Comparison of ENCODE assay signal across 8 cellular contexts in genomic region chr1:54885863-54886723, GRCh38. TPM values are rescaled to one million over a fixed set of nuclear protein-coding genes. Genes with fewer than 3 reads are reported as not detected.
DNase-seq lines count a peak whose midpoint lies in the region; ATAC-seq and TF ChIP-seq lines count a peak whose summit lies in the region.

No MANE protein-coding gene starts in this region.

- peaks cover 23% of the 10 kb centered on the region for H3K36me3 Mint-ChIP-seq in mesothelial cell of epicardium

- peak overlapping the region; percentile 56 for H3K27ac ChIP-seq in OCI-LY3 (ENCODE audit: low read length)
- peak overlapping the region; percentile 81 for H3K27ac ChIP-seq in colonic mucosa
- peak overlapping the region; percentile 61 for H3K27ac ChIP-seq in vagina

- H3K9me3 ChIP-seq in BE2C = no peaks in the 10 kb centered on the region
- no peaks in the 10 kb centered on the region for H3K9me3 ChIP-seq in OCI-LY3 (ENCODE audit: insufficient read depth, low read length)
- H3K9me3 ChIP-seq in colonic mucosa = no peaks in the 10 kb centered on the region
- no peaks in the 10 kb centered on the region for H3K9me3 ChIP-seq in vagina

- peak overlapping the region; percentile 90 for H3K4me2 ChIP-seq in OCI-LY3 (ENCODE audit: low read length)

- no peaks in the 10 kb centered on the region for H3K27me3 Mint-ChIP-seq in mesothelial cell of epicardium (ENCODE audit: low read depth)

- no peak for TF ChIP-seq CTCF in BE2C (IDR thresholded peaks at IDR 0.05; ENCODE audit: low read depth, low read length)
- TF ChIP-seq CTCF in OCI-LY3 (IDR thresholded peaks at IDR 0.05; ENCODE audit: low read depth, low read length) = no peak
- no peak for TF ChIP-seq CTCF in colonic mucosa (IDR thresholded peaks at IDR 0.05)
- no peak for TF ChIP-seq CTCF in mesothelial cell of epicardium (IDR thresholded peaks at IDR 0.05; ENCODE audit: unreplicated experiment)
- no peak for TF ChIP-seq CTCF in vagina (IDR thresholded peaks at IDR 0.05)

- peak overlapping the region; percentile 71 for H3K4me3 ChIP-seq in BE2C (ENCODE audit: low read depth, low read length)
- H3K4me3 ChIP-seq in OCI-LY3 (ENCODE audit: low read length) = peak overlapping the region; percentile 87
- H3K4me3 ChIP-seq in colonic mucosa = peak overlapping the region; percentile 85
- H3K4me3 ChIP-seq in vagina = peak overlapping the region; percentile 54 to 81

- H3K27me3 ChIP-seq in BE2C = no peaks in the 10 kb centered on the region
- no peaks in the 10 kb centered on the region for H3K27me3 ChIP-seq in OCI-LY3 (ENCODE audit: low read depth, low read length)
- no peaks in the 10 kb centered on the region for H3K27me3 ChIP-seq in colonic mucosa
- no peaks in the 10 kb centered on the region for H3K27me3 ChIP-seq in vagina

- H3K9ac ChIP-seq in OCI-LY3 (ENCODE audit: low read length) (peak overlapping the region; percentile 83), colonic mucosa (ENCODE audit: low read depth in 2 of 2, low read length in 2 of 2) (peak overlapping the region; percentile 72 to 78)

- no peak overlapping the region for H2AFZ ChIP-seq in OCI-LY3 (ENCODE audit: low read depth, low read length)

- peaks cover 28% of the 10 kb centered on the region for H4K20me1 ChIP-seq in OCI-LY3 (ENCODE audit: insufficient read depth, low read length)

- peaks cover 48% of the 10 kb centered on the region for H3K4me1 Mint-ChIP-seq in mesothelial cell of epicardium

- H3K4me3 Mint-ChIP-seq in mesothelial cell of epicardium = peak overlapping the region; percentile 93

- peaks cover 56% of the 10 kb centered on the region for H3K79me2 ChIP-seq in OCI-LY3 (ENCODE audit: low read length)

- TF ChIP-seq POLR2A in vagina (IDR thresholded peaks at IDR 0.05) = no peak

- H3K36me3 ChIP-seq in BE2C (peaks cover 10% of the 10 kb centered on the region), OCI-LY3 (replicated peaks; ENCODE audit: low read depth, low read length) (peaks cover 27% of the 10 kb centered on the region), colonic mucosa (no peaks in the 10 kb centered on the region), vagina (no peaks in the 10 kb centered on the region)

- DNase-seq in BE2C (peak; percentile 19), colonic mucosa (peak; percentile 84), mesothelial cell of epicardium (ENCODE audit: low spot score in 2 of 2, unreplicated experiment in 2 of 2) (no peak), vagina (ENCODE audit: extremely low spot score in 2 of 2) (no peak), NOMO-1 treated with dmso at 0.1 percent for 144 hours (lab: John Stamatoyannopoulos, UW; ENCODE audit: unreplicated experiment) (no peak)
- no peak for DNase-seq in stimulated activated CD4-positive, alpha-beta T cell treated with anti-CD3 and anti-CD28 coated beads, Interleukin-4, amount 100 ng/mL, for 1 hour

- H3K27ac Mint-ChIP-seq in mesothelial cell of epicardium = peak overlapping the region; percentile 94

- peaks cover 6% of the 10 kb centered on the region for H3K9me3 Mint-ChIP-seq in mesothelial cell of epicardium

- H3K4me1 ChIP-seq in BE2C (no peaks in the 10 kb centered on the region; the same call in 1 of the 2 replicates), OCI-LY3 (ENCODE audit: low read length) (peaks cover 28% of the 10 kb centered on the region), colonic mucosa (peaks cover 5% of the 10 kb centered on the region), vagina (peaks cover 33% of the 10 kb centered on the region)

- intact Hi-C loops in colonic mucosa (cut with DNase I) (no loop called here), vagina (cut with DNase I) (no loop called here)

- peak; percentile 6 for ATAC-seq in GM21717 (IDR thresholded peaks at IDR 0.05; ENCODE audit: unreplicated experiment)

RNA-seq across cellular contexts. Expression of gene DHCR24, which starts 0.9 kb away (rescaled TPM):
- polyA plus RNA-seq in BE2C (2012; ENCODE audit: insufficient read depth, insufficient read length, low read depth) = 84.0 TPM
- 100 to 1,000 TPM; 254 to 310 TPM for total RNA-seq in colonic mucosa
- total RNA-seq in mesothelial cell of epicardium = 92.5 to 96.4 TPM (median 92.7 TPM) in 3 replicates
- 141 TPM for total RNA-seq in vagina

Comparison
In these comparisons a context has a peak if more than half of its experiments do, and no peak if none do; other contexts are left out.
1. DNase-seq: peak in BE2C (single experiment) and colonic mucosa (single experiment); none in mesothelial cell of epicardium (0 of 2), vagina (0 of 2), stimulated activated CD4-positive, alpha-beta T cell treated with anti-CD3 and anti-CD28 coated beads, Interleukin-4, amount 100 ng/mL, for 1 hour (single experiment) and NOMO-1 treated with dmso at 0.1 percent for 144 hours (single experiment).
2. Peak in every context shown above with its lines, with median percentiles within 50 percentile points of each other: H3K4me3 ChIP-seq and H3K27ac ChIP-seq.